Comparison of ENCODE assay signal across 18 cellular contexts in genomic region chr7:1671876-1672451, GRCh38. TPM values are rescaled to one million over a fixed set of nuclear protein-coding genes. Genes with fewer than 3 reads are reported as not detected.
DNase-seq lines count a peak whose midpoint lies in the region; ATAC-seq and TF ChIP-seq lines count a peak whose summit lies in the region.
"Had no signal": no experiment of that assay in that cellular context is flagged by ENCODE, and none has a peak within 500 bp of the region (broad histone marks: within the 10 kb centered on the region; RNA-seq: fewer than 3 reads in every experiment).

No MANE protein-coding gene starts in this region.

- DNase-seq in SK-N-SH (peak; percentile 53), H9 (peak; percentile 25), iPS-NIHi7 (ENCODE audit: extremely low spot score) (peak; percentile 13), posterior vena cava (ENCODE audit: low spot score) (peak; percentile 62), transverse colon (no peak), HCEC 1CT (no peak)
- DNase-seq: activated CD4-positive, alpha-beta T cell treated with anti-CD3 and anti-CD28 coated beads for 1 hour; central memory CD4-positive, alpha-beta T cell; foreskin keratinocyte; naive B cell; NCI-H510A; NK-92 treated with Interleukin-12 subunit alpha and Interleukin-12 subunit beta, amount 100 ng/mL, for 24 hours; T-helper 9 cell had no signal

- H3K36me3 Mint-ChIP-seq in H9 (ENCODE audit: insufficient read depth in 1 of 3, low read depth in 3 of 3): 0 out of 7 replicates have a peak, but pooled peaks cover 0 to 2% (median 0%) of the 10 kb centered on the region in 3 experiments
- H3K36me3 Mint-ChIP-seq: memory B cell, naive B cell had no signal

- 77% methylated on average over 8 of the region's 11 CpGs for WGBS in SK-N-SH (ENCODE audit: low lambda C conversion rate)
- WGBS in H9 (ENCODE audit: extremely low coverage, insufficient read length, low lambda C conversion rate): no CpG with 5 or more reads among the region's 11 CpGs
- WGBS in transverse colon (ENCODE audit: low coverage in 1 of 2), 2 donors: 78% methylated on average over 7 of the region's 11 CpGs; no CpG with 5 or more reads in 1 of the 2 donors

- H3K18ac ChIP-seq in H9 (ENCODE audit: insufficient read length, low read depth, low read length): no peak overlapping the region

- ATAC-seq in SK-N-SH treated with all-trans-retinoic acid at 6 μM for 48 hours (no peak), GM18873 (IDR thresholded peaks at IDR 0.05; ENCODE audit: low FRiP score, unreplicated experiment) (no peak)
- ATAC-seq: foreskin keratinocyte had no signal

- no peak overlapping the region for H3K27ac Mint-ChIP-seq in H9
- H3K27ac Mint-ChIP-seq: memory B cell, naive B cell had no signal

- H3K9me2 ChIP-seq in SK-N-SH: no peaks in the 10 kb centered on the region

- H3F3A ChIP-seq in SK-N-SH (replicated peaks; ENCODE audit: insufficient read depth): peaks cover 11% of the 10 kb centered on the region

- no peak overlapping the region for H3K14ac ChIP-seq in H9 (ENCODE audit: insufficient read depth, low read length)

- no peak overlapping the region for H3K56ac ChIP-seq in H9 (ENCODE audit: insufficient read length, low read depth, low read length)

- H3K4me1 Mint-ChIP-seq in H9: peaks cover 4 to 20% of the 10 kb centered on the region in 2 experiments

- TF ChIP-seq CTCF in SK-N-SH (IDR thresholded peaks at IDR 0.05) (no peak), H9 (conservative IDR thresholded peaks at IDR 0.05) (no peak), transverse colon (IDR thresholded peaks at IDR 0.05) (no peak)

- H3K23me2 ChIP-seq in H9 (ENCODE audit: insufficient read length, low read depth, low read length, poor library complexity, severe bottlenecking): peaks cover 10% of the 10 kb centered on the region

- CTCF ChIA-PET in SK-N-SH (lab: Yijun Ruan, JAX): interaction anchor here (1.0 to 1.5 kb wide), 5 partner anchors 31 to 538 kb away, joined by 3 to 4 read pairs (median 3); no protein-coding TSS in a partner anchor

- no peaks in the 10 kb centered on the region for H3K9me3 ChIP-seq in SK-N-SH
- H3K9me3 ChIP-seq in H9 (ENCODE audit: control insufficient read depth, low read depth, low read length): no peaks in the 10 kb centered on the region
- H3K9me3 ChIP-seq in transverse colon: no peaks in the 10 kb centered on the region
- H3K9me3 ChIP-seq: uterus had no signal

- no peak overlapping the region for H2AK5ac ChIP-seq in H9 (ENCODE audit: insufficient read length, low read length)

- no peak overlapping the region for H2BK120ac ChIP-seq in H9 (ENCODE audit: low read depth, low read length, poor library complexity, severe bottlenecking)

- no peak overlapping the region for H4K5ac ChIP-seq in H9 (ENCODE audit: insufficient read length, low read depth, low read length)

- no peak overlapping the region for H4K91ac ChIP-seq in H9 (ENCODE audit: insufficient read length, low read depth, low read length)

- no peak for TF ChIP-seq POLR2A in transverse colon (IDR thresholded peaks at IDR 0.05)

- H3K79me2 ChIP-seq in SK-N-SH (ENCODE audit: insufficient read depth) (no peaks in the 10 kb centered on the region), H9 (ENCODE audit: insufficient read depth, low read length) (no peaks in the 10 kb centered on the region)

- H3K4ac ChIP-seq in H9 (ENCODE audit: low read depth, low read length): no peak overlapping the region

- H3K4me2 ChIP-seq in SK-N-SH: no peak overlapping the region
- H3K4me2 ChIP-seq in H9 (ENCODE audit: insufficient read depth, insufficient read length, low read length): no peak overlapping the region

- peaks cover 73% of the 10 kb centered on the region for H3K27me3 Mint-ChIP-seq in H9 (ENCODE audit: low read depth)

- H3K27ac ChIP-seq in SK-N-SH (ENCODE audit: low read depth in 2 of 2, low read length in 1 of 2) (no peak overlapping the region; a peak in 1 of 4 replicates), H9 (ENCODE audit: insufficient read length, low read depth, low read length) (no peak overlapping the region), transverse colon (no peak overlapping the region)
- H3K27ac ChIP-seq: 22Rv1, foreskin keratinocyte, uterus had no signal

- H2AFZ ChIP-seq in SK-N-SH (ENCODE audit: low read depth) (no peak overlapping the region), H9 (ENCODE audit: low read length) (no peak overlapping the region)

- intact Hi-C loops in posterior vena cava (cut with DNase I): loop anchor here in 1 of 2 donors (10.0 kb wide), 1 partner anchor 533 kb away; no protein-coding TSS in a partner anchor
- intact Hi-C loops in transverse colon (cut with DNase I; ENCODE audit: low total_unique reads): no loop called here

- no peak overlapping the region for H3K9ac ChIP-seq in SK-N-SH
- H3K9ac ChIP-seq in H9 (ENCODE audit: extremely low read depth, insufficient read length, low read length): no peak overlapping the region

- peak overlapping the region in 1 of 2 experiments; percentile 3; a peak in 1 of 4 replicates for H3K4me3 ChIP-seq in SK-N-SH (ENCODE audit: low read depth in 2 of 2, low read length in 1 of 2)
- H3K4me3 ChIP-seq in transverse colon: no peak overlapping the region
- H3K4me3 ChIP-seq: uterus had no signal

- no peak overlapping the region for H2BK5ac ChIP-seq in H9 (ENCODE audit: insufficient read length, low read length)

- H3K4me1 ChIP-seq in SK-N-SH (ENCODE audit: control insufficient read depth in 1 of 2, insufficient read depth in 2 of 2, low read depth in 1 of 2, low read length in 1 of 2) (peaks cover 0 to 81% of the 10 kb centered on the region in 2 experiments; a peak in 1 of 4 replicates), H9 (ENCODE audit: insufficient read depth, low read length) (no peaks in the 10 kb centered on the region), transverse colon (peaks cover 4 to 30% (median 26%) of the 10 kb centered on the region in 4 donors)
- H3K4me1 ChIP-seq: foreskin keratinocyte had no signal

- in situ Hi-C loops in transverse colon (cut with MboI; ENCODE audit: low pct_ligation_motif_present in 1 of 4, low pct_unique_long_range_greater_than_20kb in 1 of 4, low sequenced_read_pairs in 3 of 4): loop anchor here in 2 of 4 donors (25.0 kb wide), 1 partner anchor 540 kb away; no protein-coding TSS in a partner anchor

- no peaks in the 10 kb centered on the region for H3K9me3 Mint-ChIP-seq in H9
- H3K9me3 Mint-ChIP-seq: memory B cell, naive B cell had no signal

- TF ChIP-seq RAD21 in SK-N-SH (IDR thresholded peaks at IDR 0.05; ENCODE audit: low read length): no peak

- H3K23ac ChIP-seq in H9 (ENCODE audit: insufficient read length, low read depth, low read length): no peak overlapping the region

- TF ChIP-seq EP300 in SK-N-SH (IDR thresholded peaks at IDR 0.05; ENCODE audit: borderline replicate concordance in 1 of 2, low read depth in 1 of 2, low read length in 1 of 2) (no peak), transverse colon (IDR thresholded peaks at IDR 0.05; ENCODE audit: low read depth) (no peak)

- POLR2A ChIA-PET in SK-N-SH (lab: Yijun Ruan, JAX): interaction anchor here (0.6 kb wide), 1 partner anchor 538 kb away, joined by 3 read pairs; no protein-coding TSS in a partner anchor

- no peak overlapping the region for H3T11ph ChIP-seq in H9 (ENCODE audit: low read length)

- H3K36me3 ChIP-seq in SK-N-SH (replicated peaks in 1 of 2; ENCODE audit: control insufficient read depth in 1 of 2, insufficient read depth in 2 of 2, low read length in 1 of 2) (no peaks in the 10 kb centered on the region), transverse colon (no peaks in the 10 kb centered on the region)
- H3K36me3 ChIP-seq: uterus had no signal

- H4K20me1 ChIP-seq in SK-N-SH (ENCODE audit: insufficient read depth) (peaks cover 19% of the 10 kb centered on the region; the same call in 1 of the 2 replicates), H9 (ENCODE audit: control insufficient read depth, insufficient read depth, insufficient read length) (no peaks in the 10 kb centered on the region)

- H2BK20ac ChIP-seq in H9 (ENCODE audit: low read depth, low read length, poor library complexity, severe bottlenecking): no peak overlapping the region

- H2BK15ac ChIP-seq in H9 (ENCODE audit: low read depth, low read length): no peak overlapping the region

- H2BK12ac ChIP-seq in H9 (ENCODE audit: insufficient read length, low read depth, low read length): no peak overlapping the region

- H4K8ac ChIP-seq in H9 (replicated peaks; ENCODE audit: insufficient read length, low read depth, low read length): no peak overlapping the region

- H3K27me3 ChIP-seq in SK-N-SH (ENCODE audit: insufficient read depth) (peaks cover 54% of the 10 kb centered on the region), H9 (ENCODE audit: insufficient read depth, low read length) (peaks cover 29% of the 10 kb centered on the region; the same call in 1 of the 2 replicates), transverse colon (peaks cover 94% of the 10 kb centered on the region)
- H3K27me3 ChIP-seq: uterus had no signal

- no peak overlapping the region for H3K4me3 Mint-ChIP-seq in H9
- H3K4me3 Mint-ChIP-seq: memory B cell had no signal

- no peaks in the 10 kb centered on the region for H3K79me1 ChIP-seq in H9 (ENCODE audit: insufficient read depth, low read depth, low read length, poor library complexity, severe bottlenecking)

TF ChIP-seq in SK-N-SH, 30 proteins besides CTCF, POLR2A, EP300 and RAD21 (continues in another document):
- TF ChIP-seq RFX5 (IDR thresholded peaks at IDR 0.05; ENCODE audit: low read length) (no peak), ELF1 (IDR thresholded peaks at IDR 0.05) (no peak), JUND (IDR thresholded peaks at IDR 0.05) (no peak), FOXM1 (IDR thresholded peaks at IDR 0.05; ENCODE audit: low read depth) (no peak), MEF2A (IDR thresholded peaks at IDR 0.05; ENCODE audit: borderline replicate concordance, low read depth) (no peak), NRF1 (IDR thresholded peaks at IDR 0.05; ENCODE audit: low read depth, low read length) (no peak), FOXJ3 (CRISPR knock-in tag; IDR thresholded peaks at IDR 0.05) (no peak), POLR2AphosphoS5 (IDR thresholded peaks at IDR 0.05; ENCODE audit: low read depth, low read length) (no peak)

TF ChIP-seq in SK-N-SH treated with all-trans-retinoic acid at 6 μM for 48 hours, 23 proteins besides CTCF, POLR2A, EP300 and RAD21 (continues in another document):
- no peak for TF ChIP-seq OSR1 (CRISPR knock-in tag; IDR thresholded peaks at IDR 0.05)
- TF ChIP-seq ZNF565 (CRISPR knock-in tag; conservative IDR thresholded peaks at IDR 0.05; ENCODE audit: low read depth): no peak

RNA-seq across cellular contexts. Expression of gene ELFN1, which starts 1.9 kb away (rescaled TPM):
- 0.05 and 0.06 TPM in 2 replicates for polyA plus RNA-seq in SK-N-SH (2012; rRNA removed)
- polyA plus RNA-seq in SK-N-SH (2012; cell fraction: cytosol; rRNA removed): 0.01 and 0.03 TPM in 2 replicates
- 0.01 and 0.05 TPM in 2 replicates for polyA plus RNA-seq in SK-N-SH (2012; cell fraction: nucleus; rRNA removed)
- total RNA-seq in H9 (2021) (3.7 and 4.0 TPM in 2 replicates), posterior vena cava (1 to 10 TPM; 1.2 to 1.8 TPM), transverse colon (under 1 TPM in 3 of 4 donors, not detected in 1; 0.14 to 0.60 (median 0.32) TPM)
- total RNA-seq: foreskin keratinocyte had no signal

Comparison
In these comparisons a context has a peak if more than half of its experiments do, and no peak if none do; other contexts are left out.
1. DNase-seq: peak in SK-N-SH (single experiment), H9 (single experiment), iPS-NIHi7 (single experiment) and posterior vena cava (single experiment); none in transverse colon (single experiment) and HCEC 1CT (single experiment).